Comparison of ENCODE assay signal across 17 cellular contexts in the genomic region with DNA sequence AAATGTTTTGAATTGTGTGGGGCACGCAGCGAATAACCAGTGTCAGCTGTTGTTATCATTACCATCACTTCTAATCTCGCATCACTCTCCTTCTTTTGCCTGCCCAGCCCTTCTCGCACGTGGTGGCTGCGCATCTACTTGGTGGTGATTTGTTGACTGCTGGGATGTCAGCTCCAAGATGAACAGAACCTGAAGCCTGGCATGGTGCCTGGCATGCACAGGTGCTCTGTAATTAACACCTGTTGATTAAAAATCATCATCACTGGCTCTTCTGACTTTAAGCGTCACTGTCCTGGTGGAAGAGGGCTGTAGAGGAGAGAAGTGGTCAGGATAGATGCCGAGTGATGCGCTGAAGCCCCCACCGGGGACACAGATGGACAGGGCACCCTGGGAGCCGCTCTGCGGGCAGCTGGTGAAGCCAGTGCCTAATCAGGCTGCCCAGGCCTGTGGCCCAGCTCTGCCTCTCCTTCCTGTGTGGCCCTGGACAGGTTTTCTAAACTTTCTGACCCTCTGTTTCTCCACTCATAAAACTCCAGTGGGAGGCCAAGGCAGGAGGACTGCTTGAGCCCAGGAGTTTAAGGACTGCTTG.
DNase-seq lines count a peak whose midpoint lies in the region; ATAC-seq and TF ChIP-seq lines count a peak whose summit lies in the region.
"Had no signal": no experiment of that assay in that cellular context is flagged by ENCODE, and none has a peak within 500 bp of the region (broad histone marks: within the 10 kb centered on the region; RNA-seq: fewer than 3 reads in every experiment).

No MANE protein-coding gene starts in this region.

- H3K36me3 ChIP-seq in spleen: no peaks in the 10 kb centered on the region
- H3K36me3 ChIP-seq: HAP-1, SJSA1 had no signal

- CTCF ChIA-PET in WTC11 (lab: Charles Lee): interaction anchor here (0.9 to 1.1 kb wide), 2 partner anchors 13 to 128 kb away, joined by 4 to 5 read pairs; no protein-coding TSS in a partner anchor

- ATAC-seq in WTC11: no peak

- H3K4me1 Mint-ChIP-seq in WTC11: peaks cover 23% of the 10 kb centered on the region

- no peaks in the 10 kb centered on the region for H3K9me3 ChIP-seq in spleen
- H3K9me3 ChIP-seq: HAP-1, SJSA1 had no signal

- TF ChIP-seq CTCF in spleen (IDR thresholded peaks at IDR 0.05 in 8 of 11, conservative IDR thresholded peaks at IDR 0.05 in 3 of 11): no peak
- TF ChIP-seq CTCF in WTC11 (IDR thresholded peaks at IDR 0.05): no peak

- H3K9me3 Mint-ChIP-seq in WTC11: peaks cover 4% of the 10 kb centered on the region; the same call in 1 of the 2 replicates

- WGBS in spleen, 5 donors: 88 to 92% (median 91%) methylated on average over 9 to 12 of the region's 12 CpGs

- no peak overlapping the region for H3K4me3 Mint-ChIP-seq in WTC11

- H3K27ac ChIP-seq in spleen: no peak overlapping the region
- H3K27ac ChIP-seq: 22Rv1, RWPE1, SJSA1 had no signal

- POLR2A ChIA-PET in WTC11 (lab: Charles Lee): interaction anchor here (0.9 kb wide), 1 partner anchor 87 kb away, joined by 3 read pairs; no protein-coding TSS in a partner anchor

- no peak for TF ChIP-seq POLR2A in spleen (IDR thresholded peaks at IDR 0.05)

- intact Hi-C loops in spleen (cut with DNase I; ENCODE audit: low total_unique reads): no loop called here

- DNase-seq in NCI-H1417 (lab: John Stamatoyannopoulos, UW): peak in 2 of 3 experiments; percentile 20 to 46
- DNase-seq in NCI-H1417 treated with DMSO at 0.1 percent for 48 hours (lab: John Stamatoyannopoulos, UW): no peak
- peak; percentile 9 for DNase-seq in NCI-H774 (lab: John Stamatoyannopoulos, UW)
- peak; percentile 44 for DNase-seq in cerebellum (ENCODE audit: low spot score)
- peak; percentile 48 for DNase-seq in spleen
- no peak for DNase-seq in HuH-7 (ENCODE audit: low spot score)
- DNase-seq in WTC11 (ENCODE audit: low spot score): no peak
- no peak for DNase-seq in DMS53 (lab: John Stamatoyannopoulos, UW)
- DNase-seq: C1 segment of cervical spinal cord, EL, NCI-H1436 treated with DMSO at 0.1 percent for 48 hours, NCI-H226, SW 1271 had no signal

- no peaks in the 10 kb centered on the region; the same call in 1 of the 2 replicates for H3K27me3 Mint-ChIP-seq in WTC11 (ENCODE audit: low read depth)

- no peaks in the 10 kb centered on the region for H3K4me1 ChIP-seq in spleen
- H3K4me1 ChIP-seq: HAP-1, SJSA1 had no signal

- H3K36me3 Mint-ChIP-seq in WTC11: no peaks in the 10 kb centered on the region

- no peak overlapping the region for H3K4me3 ChIP-seq in spleen
- H3K4me3 ChIP-seq: HAP-1, SJSA1 had no signal

- H3K27ac Mint-ChIP-seq in WTC11: no peak overlapping the region

- no peaks in the 10 kb centered on the region for H3K27me3 ChIP-seq in spleen (replicated peaks in 1 of 7)

TF ChIP-seq in WTC11, 78 proteins besides CTCF, POLR2A, EP300 and RAD21:
- no peak for TF ChIP-seq ZNF416 (CRISPR knock-in tag; IDR thresholded peaks at IDR 0.05)
- TF ChIP-seq, protein P1, sequence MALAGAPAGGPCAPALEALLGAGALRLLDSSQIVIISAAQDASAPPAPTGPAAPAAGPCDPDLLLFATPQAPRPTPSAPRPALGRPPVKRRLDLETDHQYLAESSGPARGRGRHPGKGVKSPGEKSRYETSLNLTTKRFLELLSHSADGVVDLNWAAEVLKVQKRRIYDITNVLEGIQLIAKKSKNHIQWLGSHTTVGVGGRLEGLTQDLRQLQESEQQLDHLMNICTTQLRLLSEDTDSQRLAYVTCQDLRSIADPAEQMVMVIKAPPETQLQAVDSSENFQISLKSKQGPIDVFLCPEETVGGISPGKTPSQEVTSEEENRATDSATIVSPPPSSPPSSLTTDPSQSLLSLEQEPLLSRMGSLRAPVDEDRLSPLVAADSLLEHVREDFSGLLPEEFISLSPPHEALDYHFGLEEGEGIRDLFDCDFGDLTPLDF (CRISPR knock-in tag; IDR thresholded peaks at IDR 0.05): no peak
- TF ChIP-seq MXD4 (CRISPR knock-in tag; IDR thresholded peaks at IDR 0.05; ENCODE audit: borderline replicate concordance): no peak
- TF ChIP-seq TEAD1 (CRISPR knock-in tag; IDR thresholded peaks at IDR 0.05): no peak
- no peak for TF ChIP-seq ELF4 (CRISPR knock-in tag; IDR thresholded peaks at IDR 0.05; ENCODE audit: low read depth)
- TF ChIP-seq, protein P2, sequence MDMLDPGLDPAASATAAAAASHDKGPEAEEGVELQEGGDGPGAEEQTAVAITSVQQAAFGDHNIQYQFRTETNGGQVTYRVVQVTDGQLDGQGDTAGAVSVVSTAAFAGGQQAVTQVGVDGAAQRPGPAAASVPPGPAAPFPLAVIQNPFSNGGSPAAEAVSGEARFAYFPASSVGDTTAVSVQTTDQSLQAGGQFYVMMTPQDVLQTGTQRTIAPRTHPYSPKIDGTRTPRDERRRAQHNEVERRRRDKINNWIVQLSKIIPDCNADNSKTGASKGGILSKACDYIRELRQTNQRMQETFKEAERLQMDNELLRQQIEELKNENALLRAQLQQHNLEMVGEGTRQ (CRISPR knock-in tag; IDR thresholded peaks at IDR 0.05): no peak
- no peak for TF ChIP-seq ZNF232 (CRISPR knock-in tag; IDR thresholded peaks at IDR 0.05)
- TF ChIP-seq, protein P3, sequence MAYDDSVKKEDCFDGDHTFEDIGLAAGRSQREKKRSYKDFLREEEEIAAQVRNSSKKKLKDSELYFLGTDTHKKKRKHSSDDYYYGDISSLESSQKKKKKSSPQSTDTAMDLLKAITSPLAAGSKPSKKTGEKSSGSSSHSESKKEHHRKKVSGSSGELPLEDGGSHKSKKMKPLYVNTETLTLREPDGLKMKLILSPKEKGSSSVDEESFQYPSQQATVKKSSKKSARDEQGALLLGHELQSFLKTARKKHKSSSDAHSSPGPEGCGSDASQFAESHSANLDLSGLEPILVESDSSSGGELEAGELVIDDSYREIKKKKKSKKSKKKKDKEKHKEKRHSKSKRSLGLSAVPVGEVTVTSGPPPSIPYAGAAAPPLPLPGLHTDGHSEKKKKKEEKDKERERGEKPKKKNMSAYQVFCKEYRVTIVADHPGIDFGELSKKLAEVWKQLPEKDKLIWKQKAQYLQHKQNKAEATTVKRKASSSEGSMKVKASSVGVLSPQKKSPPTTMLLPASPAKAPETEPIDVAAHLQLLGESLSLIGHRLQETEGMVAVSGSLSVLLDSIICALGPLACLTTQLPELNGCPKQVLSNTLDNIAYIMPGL (CRISPR knock-in tag; IDR thresholded peaks at IDR 0.05): no peak
- no peak for TF ChIP-seq NFE2L1 (CRISPR knock-in tag; IDR thresholded peaks at IDR 0.05)
- TF ChIP-seq ZNF317 (CRISPR knock-in tag; IDR thresholded peaks at IDR 0.05; ENCODE audit: borderline replicate concordance, low read depth): no peak
- no peak for TF ChIP-seq ZNF219 (CRISPR knock-in tag; IDR thresholded peaks at IDR 0.05; ENCODE audit: borderline replicate concordance)
- TF ChIP-seq SMAD4 (CRISPR knock-in tag; IDR thresholded peaks at IDR 0.05): no peak
- TF ChIP-seq, protein P4, sequence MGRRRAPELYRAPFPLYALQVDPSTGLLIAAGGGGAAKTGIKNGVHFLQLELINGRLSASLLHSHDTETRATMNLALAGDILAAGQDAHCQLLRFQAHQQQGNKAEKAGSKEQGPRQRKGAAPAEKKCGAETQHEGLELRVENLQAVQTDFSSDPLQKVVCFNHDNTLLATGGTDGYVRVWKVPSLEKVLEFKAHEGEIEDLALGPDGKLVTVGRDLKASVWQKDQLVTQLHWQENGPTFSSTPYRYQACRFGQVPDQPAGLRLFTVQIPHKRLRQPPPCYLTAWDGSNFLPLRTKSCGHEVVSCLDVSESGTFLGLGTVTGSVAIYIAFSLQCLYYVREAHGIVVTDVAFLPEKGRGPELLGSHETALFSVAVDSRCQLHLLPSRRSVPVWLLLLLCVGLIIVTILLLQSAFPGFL (CRISPR knock-in tag; IDR thresholded peaks at IDR 0.05; ENCODE audit: borderline replicate concordance): no peak
TF ChIP-seq in WTC11: peak in this region for 0.

Comparison
In these comparisons a context has a peak if more than half of its experiments do, and no peak if none do; other contexts are left out.
1. DNase-seq: peak in NCI-H1417 (2 of 3), NCI-H774 (single experiment), cerebellum (single experiment) and spleen (single experiment); none in NCI-H1417 treated with DMSO at 0.1 percent for 48 hours (single experiment), HuH-7 (single experiment), WTC11 (single experiment) and DMS53 (single experiment).